In genomic region chr3:11509175-11510000, GRCh38 we compare ENCODE assay signal across 8 cellular contexts.
DNase-seq lines count a peak whose midpoint lies in the region; ATAC-seq, FAIRE-seq and TF ChIP-seq lines count a peak whose summit lies in the region.

No MANE protein-coding gene starts in this region.

- CTCF ChIA-PET in HEK293T (lab: Yijun Ruan, JAX), result interaction anchor here (0.6 kb wide), 1 partner anchor 91 kb away, joined by 4 read pairs; no protein-coding TSS in a partner anchor
- CTCF ChIA-PET in activated naive CD4-positive, alpha-beta T cell treated with anti-CD3 and anti-CD28 coated beads, Interleukin-2, amount 10 ng/mL, durations not matched to agents 7 days and 5 days (lab: Charles Lee), result no interaction called here

- DNase-seq in HEK293T (ENCODE audit: extremely low spot score) (peak; percentile 79), RPMI7951 (ENCODE audit: low read depth) (peak; percentile 92), fibroblast of villous mesenchyme (ENCODE audit: low read depth) (peak; percentile 99), osteoblast (ENCODE audit: insufficient read length, low spot score, missing footprints) (peak; percentile 96), D721Med (ENCODE audit: insufficient read length, low spot score) (no peak)
- DNase-seq in activated CD4-positive, alpha-beta T cell treated with anti-CD3 and anti-CD28 coated beads for 1 hour, result no peak
- no peak for DNase-seq in activated naive CD4-positive, alpha-beta T cell treated with anti-CD3 and anti-CD28 coated beads, Interleukin-2, amount 10 ng/mL, durations not matched to agents 7 days and 5 days

- no peak overlapping the region for H3K27ac Mint-ChIP-seq in activated naive CD4-positive, alpha-beta T cell treated with anti-CD3 and anti-CD28 coated beads, Interleukin-2, amount 10 ng/mL, durations not matched to agents 7 days and 5 days

- no peaks in the 10 kb centered on the region for H3K9me3 ChIP-seq in osteoblast (ENCODE audit: low read depth, low read length)

- no peak overlapping the region for H3K4me3 Mint-ChIP-seq in activated naive CD4-positive, alpha-beta T cell treated with anti-CD3 and anti-CD28 coated beads, Interleukin-2, amount 10 ng/mL, durations not matched to agents 7 days and 5 days

- no peak for FAIRE-seq in D721Med (lab: Jason Lieb, UNC)

- H3K27me3 ChIP-seq in osteoblast (ENCODE audit: insufficient read depth, low read length), result no peaks in the 10 kb centered on the region

- no peaks in the 10 kb centered on the region for H3K27me3 Mint-ChIP-seq in activated naive CD4-positive, alpha-beta T cell treated with anti-CD3 and anti-CD28 coated beads, Interleukin-2, amount 10 ng/mL, durations not matched to agents 7 days and 5 days

- no peaks in the 10 kb centered on the region for H4K20me1 ChIP-seq in osteoblast (ENCODE audit: insufficient read depth, low read length)

- peak overlapping the region; percentile 95 for H3K27ac ChIP-seq in osteoblast (ENCODE audit: low read depth, low read length)

- peaks cover 2% of the 10 kb centered on the region for H3K36me3 ChIP-seq in osteoblast (ENCODE audit: insufficient read depth, low read length)

- peak overlapping the region; percentile 76 for H3K4me2 ChIP-seq in osteoblast (ENCODE audit: insufficient read depth, low read length)

- H3K4me1 ChIP-seq in osteoblast (ENCODE audit: insufficient read depth, low read length), result peaks cover 40% of the 10 kb centered on the region

- ATAC-seq in GM21619 (IDR thresholded peaks at IDR 0.05; ENCODE audit: unreplicated experiment), result no peak

- POLR2A ChIA-PET in HEK293T (lab: Yijun Ruan, JAX), result interaction anchor here (0.8 to 1.6 kb wide), 6 partner anchors 9 to 337 kb away, joined by 3 to 6 read pairs (median 3); partner anchors contain the start of genes TAMM41 and VGLL4

- peaks cover 3% of the 10 kb centered on the region for H3K36me3 Mint-ChIP-seq in activated naive CD4-positive, alpha-beta T cell treated with anti-CD3 and anti-CD28 coated beads, Interleukin-2, amount 10 ng/mL, durations not matched to agents 7 days and 5 days

- H3K9me3 Mint-ChIP-seq in activated naive CD4-positive, alpha-beta T cell treated with anti-CD3 and anti-CD28 coated beads, Interleukin-2, amount 10 ng/mL, durations not matched to agents 7 days and 5 days, result peaks cover 5% of the 10 kb centered on the region

- H3K4me1 Mint-ChIP-seq in activated naive CD4-positive, alpha-beta T cell treated with anti-CD3 and anti-CD28 coated beads, Interleukin-2, amount 10 ng/mL, durations not matched to agents 7 days and 5 days, result peaks cover 6% of the 10 kb centered on the region

- TF ChIP-seq CTCF in fibroblast of villous mesenchyme (IDR thresholded peaks at IDR 0.05; ENCODE audit: insufficient read depth, low read depth, low read length) (peak; percentile 17), osteoblast (IDR thresholded peaks at IDR 0.05; ENCODE audit: extremely low read depth, low read depth, low read length) (peak; percentile 7), D721Med (IDR thresholded peaks at IDR 0.05; ENCODE audit: insufficient read depth, missing control alignments) (no peak)

- peaks cover 6% of the 10 kb centered on the region for H3K79me2 ChIP-seq in osteoblast (ENCODE audit: insufficient read depth, low read length)

- no peak overlapping the region for H3K4me3 ChIP-seq in fibroblast of villous mesenchyme (ENCODE audit: low read depth, low read length)
- H3K4me3 ChIP-seq in osteoblast (ENCODE audit: insufficient read depth, low read length), result peak overlapping the region; percentile 31

- H2AFZ ChIP-seq in osteoblast (ENCODE audit: low read length), result no peak overlapping the region

TF ChIP-seq in HEK293T, 16 proteins besides CTCF, POLR2A, EP300 and RAD21:
- TF ChIP-seq FOXK2 (IDR thresholded peaks at IDR 0.05) (no peak), BHLHE40 (IDR thresholded peaks at IDR 0.05; ENCODE audit: borderline replicate concordance) (no peak), ARNT (IDR thresholded peaks at IDR 0.05) (no peak), LEF1 (IDR thresholded peaks at IDR 0.05; ENCODE audit: borderline replicate concordance) (no peak), ELF4 (IDR thresholded peaks at IDR 0.05) (no peak), SP1 (IDR thresholded peaks at IDR 0.05) (no peak), PKNOX1 (IDR thresholded peaks at IDR 0.05) (peak; percentile 95), FOXM1 (IDR thresholded peaks at IDR 0.05; ENCODE audit: borderline replicate concordance) (peak; percentile 46; the same call in 1 of the 2 replicates), CTBP1 (IDR thresholded peaks at IDR 0.05; ENCODE audit: borderline replicate concordance) (peak; percentile 73), NFRKB (IDR thresholded peaks at IDR 0.05) (no peak), FOXA1 (IDR thresholded peaks at IDR 0.05) (peak; percentile 21; the same call in 1 of the 2 replicates), HDGF (IDR thresholded peaks at IDR 0.05; ENCODE audit: borderline replicate concordance) (no peak), SUZ12 (IDR thresholded peaks at IDR 0.05) (no peak), L3MBTL2 (conservative IDR thresholded peaks at IDR 0.05) (peak; percentile 68; the same call in 1 of the 2 replicates), ZNF384 (IDR thresholded peaks at IDR 0.05) (peak; percentile 98), TARDBP (IDR thresholded peaks at IDR 0.05) (no peak)

Comparison
In these comparisons a context has a peak if more than half of its experiments do, and no peak if none do; other contexts are left out.
1. DNase-seq: peak in HEK293T (single experiment), RPMI7951 (single experiment), fibroblast of villous mesenchyme (single experiment) and osteoblast (single experiment); none in activated CD4-positive, alpha-beta T cell treated with anti-CD3 and anti-CD28 coated beads for 1 hour (single experiment), activated naive CD4-positive, alpha-beta T cell treated with anti-CD3 and anti-CD28 coated beads, Interleukin-2, amount 10 ng/mL, durations not matched to agents 7 days and 5 days (single experiment) and D721Med (single experiment).